Comparison of ENCODE assay signal across 17 cellular contexts in genomic region chr6:128179890-128180440, GRCh38.
DNase-seq lines count a peak whose midpoint lies in the region; ATAC-seq and TF ChIP-seq lines count a peak whose summit lies in the region.
"Had no signal": no experiment of that assay in that cellular context is flagged by ENCODE, and none has a peak within 500 bp of the region (broad histone marks: within the 10 kb centered on the region; RNA-seq: fewer than 3 reads in every experiment).

No MANE protein-coding gene starts in this region.

- H3K9me3 ChIP-seq in right lobe of liver, result no peaks in the 10 kb centered on the region

- DNase-seq in NCI-H1694 treated with DMSO at 0.1 percent for 48 hours (lab: John Stamatoyannopoulos, UW), result peak; percentile 7
- DNase-seq in NCI-H1694 (lab: John Stamatoyannopoulos, UW), result no peak
- DNase-seq in LHCN-M2 (ENCODE audit: low read depth), result peak; percentile 37
- peak; percentile 18 for DNase-seq in NCI-H2227 treated with DMSO at 0.1 percent for 48 hours (lab: John Stamatoyannopoulos, UW)
- DNase-seq in right lobe of liver, result no peak
- DNase-seq in HuH-7 (ENCODE audit: low spot score), result no peak
- DNase-seq in 8988T, result no peak
- DNase-seq: C1 segment of cervical spinal cord; DND-41; H7; Kasumi-1; NCI-H2107; NCI-H748 treated with DMSO at 0.1 percent for 48 hours; NK-92 treated with Interleukin-12 subunit alpha and Interleukin-12 subunit beta, amount 100 ng/mL, for 24 hours; OCI-M1; Right ventricle myocardium superior had no signal

- intact Hi-C loops in right lobe of liver (cut with DNase I), result no loop called here

- no peak overlapping the region for H3K27ac ChIP-seq in right lobe of liver

- no peaks in the 10 kb centered on the region for H3K27me3 ChIP-seq in right lobe of liver

- peaks cover 0 to 15% (median 3%) of the 10 kb centered on the region in 4 donors for H3K4me1 ChIP-seq in right lobe of liver

- no peak overlapping the region for H3K4me3 ChIP-seq in right lobe of liver

- no peak for TF ChIP-seq CTCF in right lobe of liver (IDR thresholded peaks at IDR 0.05)

- no peak for TF ChIP-seq POLR2A in right lobe of liver (IDR thresholded peaks at IDR 0.05)

- H3K36me3 ChIP-seq in right lobe of liver, result peaks cover 0 to 4% (median 0%) of the 10 kb centered on the region in 4 donors

- peak; percentile 33 to 55 (median 40) for ATAC-seq in right lobe of liver
- ATAC-seq in GM18907 (IDR thresholded peaks at IDR 0.05; ENCODE audit: unreplicated experiment), result no peak

Comparison
In these comparisons a context has a peak if more than half of its experiments do, and no peak if none do; other contexts are left out.
1. DNase-seq: peak in NCI-H1694 treated with DMSO at 0.1 percent for 48 hours (single experiment), LHCN-M2 (single experiment) and NCI-H2227 treated with DMSO at 0.1 percent for 48 hours (single experiment); none in NCI-H1694 (single experiment), right lobe of liver (0 of 3), HuH-7 (single experiment) and 8988T (single experiment).